21 cellular contexts compared by ENCODE assay signal in genomic region chr20:57920971-57921370, GRCh38.
"Had no signal": no experiment of that assay in that cellular context is flagged by ENCODE, and none has a peak within 500 bp of the region (broad histone marks: within the 10 kb centered on the region; RNA-seq: fewer than 3 reads in every experiment).

No MANE protein-coding gene starts in this region.

- H3K27ac ChIP-seq: brain microvascular endothelial cell, cardiac muscle cell, KMS-11 had no signal

- H3K4me1 Mint-ChIP-seq: activated CD4-positive, alpha-beta T cell treated with anti-CD3 and anti-CD28 coated beads, Interleukin-2, amount 10 ng/mL, durations not matched to agents 7 days and 5 days; activated naive CD4-positive, alpha-beta T cell treated with anti-CD3 and anti-CD28 coated beads, Interleukin-2, amount 10 ng/mL, durations not matched to agents 7 days and 5 days; activated naive CD8-positive, alpha-beta T cell treated with anti-CD3 and anti-CD28 coated beads for 36 hours; activated T-helper 17 cell treated with anti-CD3 and anti-CD28 coated beads, Interleukin-2, amount 50 U/mL, for 72 hours had no signal

- H3K4me3 ChIP-seq: cardiac muscle cell had no signal

- H3K27me3 ChIP-seq: brain microvascular endothelial cell, cardiac muscle cell had no signal

- ATAC-seq: activated T-helper 17 cell treated with anti-CD3 and anti-CD28 coated beads, Interleukin-2, amount 50 U/mL, for 72 hours; PC-3 had no signal

- FAIRE-seq: RCC 7860 had no signal

- H3K36me3 Mint-ChIP-seq: activated CD4-positive, alpha-beta memory T cell treated with anti-CD3 and anti-CD28 coated beads for 36 hours; activated naive CD4-positive, alpha-beta T cell treated with anti-CD3 and anti-CD28 coated beads, Interleukin-2, amount 10 ng/mL, durations not matched to agents 7 days and 5 days; activated naive CD8-positive, alpha-beta T cell treated with anti-CD3 and anti-CD28 coated beads for 36 hours had no signal

- H3K4me2 ChIP-seq: KMS-11 had no signal

- H3K36me3 ChIP-seq: brain microvascular endothelial cell, cardiac muscle cell had no signal

- DNase-seq: activated CD4-positive, alpha-beta memory T cell treated with anti-CD3 and anti-CD28 coated beads for 36 hours; activated CD4-positive, alpha-beta T cell treated with anti-CD3 and anti-CD28 coated beads, Interleukin-2, amount 10 ng/mL, durations not matched to agents 7 days and 5 days; activated CD4-positive, CD25-positive, alpha-beta regulatory T cell; activated CD8-positive, alpha-beta memory T cell treated with anti-CD3 and anti-CD28 coated beads for 24 hours; activated gamma-delta T cell; activated naive CD4-positive, alpha-beta T cell treated with anti-CD3 and anti-CD28 coated beads, Interleukin-2, amount 10 ng/mL, durations not matched to agents 7 days and 5 days; activated naive CD8-positive, alpha-beta T cell treated with anti-CD3 and anti-CD28 coated beads for 36 hours; activated T-cell treated with anti-CD3 and anti-CD28 coated beads, Interleukin-2, amount 50 U/mL, for 48 hours; brain microvascular endothelial cell; NCI-H1092; NCI-H1930; NCI-H2171; NCI-H226; NCI-H510A; PC-3; SHP77 treated with DMSO at 0.1 percent for 48 hours had no signal

- H3K27me3 Mint-ChIP-seq: activated CD4-positive, alpha-beta T cell treated with anti-CD3 and anti-CD28 coated beads, Interleukin-2, amount 10 ng/mL, durations not matched to agents 7 days and 5 days; activated naive CD8-positive, alpha-beta T cell treated with anti-CD3 and anti-CD28 coated beads for 36 hours had no signal

- H3K9ac ChIP-seq: KMS-11 had no signal

- H3K4me3 Mint-ChIP-seq: activated CD4-positive, alpha-beta memory T cell treated with anti-CD3 and anti-CD28 coated beads for 36 hours; activated CD4-positive, alpha-beta T cell treated with anti-CD3 and anti-CD28 coated beads, Interleukin-2, amount 10 ng/mL, durations not matched to agents 7 days and 5 days; activated naive CD4-positive, alpha-beta T cell treated with anti-CD3 and anti-CD28 coated beads, Interleukin-2, amount 10 ng/mL, durations not matched to agents 7 days and 5 days; activated naive CD8-positive, alpha-beta T cell treated with anti-CD3 and anti-CD28 coated beads for 36 hours; activated T-helper 17 cell treated with anti-CD3 and anti-CD28 coated beads, Interleukin-2, amount 50 U/mL, for 72 hours; T-helper 1 cell treated with Interleukin-12 subunit alpha and Interleukin-12 subunit beta and Interleukin-4 antibody, amounts not matched to agents 30 μg/mL and 1 μg/mL, for 36 hours had no signal

- H3K27ac Mint-ChIP-seq: activated CD4-positive, alpha-beta memory T cell treated with anti-CD3 and anti-CD28 coated beads for 36 hours; activated CD4-positive, alpha-beta T cell treated with anti-CD3 and anti-CD28 coated beads, Interleukin-2, amount 10 ng/mL, durations not matched to agents 7 days and 5 days; activated naive CD4-positive, alpha-beta T cell treated with anti-CD3 and anti-CD28 coated beads, Interleukin-2, amount 10 ng/mL, durations not matched to agents 7 days and 5 days; activated naive CD8-positive, alpha-beta T cell treated with anti-CD3 and anti-CD28 coated beads for 36 hours; activated T-helper 17 cell treated with anti-CD3 and anti-CD28 coated beads, Interleukin-2, amount 50 U/mL, for 72 hours; T-helper 1 cell treated with Interleukin-12 subunit alpha and Interleukin-12 subunit beta and Interleukin-4 antibody, amounts not matched to agents 30 μg/mL and 1 μg/mL, for 36 hours had no signal
